Comparison of ENCODE assay signal across 25 cellular contexts in genomic region chr9:127053908-127054307, GRCh38.
DNase-seq lines count a peak whose midpoint lies in the region; ATAC-seq and TF ChIP-seq lines count a peak whose summit lies in the region.
"Had no signal": no experiment of that assay in that cellular context is flagged by ENCODE, and none has a peak within 500 bp of the region (broad histone marks: within the 10 kb centered on the region; RNA-seq: fewer than 3 reads in every experiment).

No MANE protein-coding gene starts in this region.

- H3K27me3 ChIP-seq in hepatocyte: no peaks in the 10 kb centered on the region
- no peaks in the 10 kb centered on the region for H3K27me3 ChIP-seq in psoas muscle (ENCODE audit: insufficient read depth in 3 of 3, low read length in 2 of 3)
- H3K27me3 ChIP-seq in tibial artery: no peaks in the 10 kb centered on the region
- H3K27me3 ChIP-seq: BLaER1 treated with 17β-estradiol and CSF1 and Interleukin-3, amounts not matched to agents 10 nM and 100 nM; pancreas had no signal

- peak in 1 of 61 donors; percentile 34 for DNase-seq in caudate nucleus (lab: John Stamatoyannopoulos, UW)
- DNase-seq in hepatocyte (ENCODE audit: low spot score): no peak
- no peak for DNase-seq in psoas muscle
- DNase-seq in tibial artery: peak; percentile 46 to 65
- no peak for DNase-seq in foreskin fibroblast
- DNase-seq in foreskin melanocyte: no peak
- DNase-seq: ACHN; activated T-cell treated with anti-CD3 and anti-CD28 coated beads, Interleukin-2, amount 50 U/mL, for 1 hour; Caco-2; DMS79 treated with DMSO at 0.1 percent for 48 hours; GM23248; HFFc6; hippocampal formation; naive thymus-derived CD4-positive, alpha-beta T cell; NCI-H1694 treated with DMSO at 0.1 percent for 48 hours; NCI-H226; NCI-H748 treated with DMSO at 0.1 percent for 48 hours; pancreas; stimulated activated CD4-positive, alpha-beta T cell treated with anti-CD3 and anti-CD28 coated beads, Interleukin-1b, Interleukin-23, amount 100 ng/mL, for 48 hours; SW 1271 had no signal

- 94% methylated on average over 6 of the region's 6 CpGs for WGBS in hepatocyte (ENCODE audit: low lambda C conversion rate, missing lambda C conversion rate)
- 43 to 47% (median 44%) methylated on average over 6 of the region's 6 CpGs for WGBS in psoas muscle, 3 donors

- H3K27ac ChIP-seq in caudate nucleus (ENCODE audit: low read depth, low read length) (peak overlapping the region; percentile 67), hepatocyte (peak overlapping the region; percentile 21), psoas muscle (peak overlapping the region; percentile 44), tibial artery (peak overlapping the region; percentile 68 to 70)
- H3K27ac ChIP-seq: BLaER1 treated with 17β-estradiol and CSF1 and Interleukin-3, amounts not matched to agents 10 nM and 100 nM; GM23248 had no signal

- H3K9me3 ChIP-seq in hepatocyte (ENCODE audit: low read depth) (no peaks in the 10 kb centered on the region), psoas muscle (no peaks in the 10 kb centered on the region), tibial artery (no peaks in the 10 kb centered on the region)
- H3K9me3 ChIP-seq: BLaER1 treated with 17β-estradiol and CSF1 and Interleukin-3, amounts not matched to agents 10 nM and 100 nM; Caco-2; pancreas had no signal

- no peaks in the 10 kb centered on the region for H3K79me2 ChIP-seq in hepatocyte

- H3K36me3 ChIP-seq in hepatocyte (replicated peaks; ENCODE audit: insufficient read depth, low read depth) (no peaks in the 10 kb centered on the region), psoas muscle (ENCODE audit: insufficient read depth in 1 of 2, low read depth in 1 of 2) (no peaks in the 10 kb centered on the region), tibial artery (no peaks in the 10 kb centered on the region)

- no peaks in the 10 kb centered on the region for H3K9me2 ChIP-seq in hepatocyte (replicated peaks; ENCODE audit: insufficient read depth)

- H2AFZ ChIP-seq in hepatocyte: no peak overlapping the region
- H2AFZ ChIP-seq: GM23248 had no signal

- peaks cover 6% of the 10 kb centered on the region for H3K4me1 ChIP-seq in hepatocyte (ENCODE audit: insufficient read depth)
- H3K4me1 ChIP-seq in psoas muscle: peaks cover 43% of the 10 kb centered on the region
- H3K4me1 ChIP-seq in tibial artery: peaks cover 0 to 30% (median 14%) of the 10 kb centered on the region in 4 donors
- H3K4me1 ChIP-seq: pancreas had no signal

- no peak for ATAC-seq in psoas muscle
- ATAC-seq in HG02973 (IDR thresholded peaks at IDR 0.05; ENCODE audit: unreplicated experiment): no peak
- no peak for ATAC-seq in GM18873 (IDR thresholded peaks at IDR 0.05; ENCODE audit: low FRiP score, unreplicated experiment)
- ATAC-seq: GM12878; naive thymus-derived CD4-positive, alpha-beta T cell; pancreas had no signal

- intact Hi-C loops in psoas muscle (cut with DNase I): no loop called here
- intact Hi-C loops in tibial artery (cut with DNase I; ENCODE audit: low total_unique reads): no loop called here

- H3K4me3 ChIP-seq in hepatocyte (no peak overlapping the region), psoas muscle (no peak overlapping the region), tibial artery (no peak overlapping the region), foreskin fibroblast (ENCODE audit: low read depth in 1 of 2, low read length in 2 of 2) (no peak overlapping the region)
- H3K4me3 ChIP-seq: BLaER1 treated with 17β-estradiol and CSF1 and Interleukin-3, amounts not matched to agents 10 nM and 100 nM; GM12878; GM23248; lung; pancreas had no signal

- TF ChIP-seq CTCF in hepatocyte (IDR thresholded peaks at IDR 0.05; ENCODE audit: poor library complexity) (no peak), psoas muscle (IDR thresholded peaks at IDR 0.05) (no peak), tibial artery (IDR thresholded peaks at IDR 0.05) (no peak), foreskin fibroblast (IDR thresholded peaks at IDR 0.05; ENCODE audit: low read depth, low read length) (no peak)

- no peaks in the 10 kb centered on the region for H4K20me1 ChIP-seq in hepatocyte (ENCODE audit: insufficient read depth, poor library complexity, severe bottlenecking)
- H4K20me1 ChIP-seq: BLaER1 treated with 17β-estradiol and CSF1 and Interleukin-3, amounts not matched to agents 10 nM and 100 nM had no signal

- no peak overlapping the region for H3K4me2 ChIP-seq in hepatocyte
- H3K4me2 ChIP-seq: BLaER1 treated with 17β-estradiol and CSF1 and Interleukin-3, amounts not matched to agents 10 nM and 100 nM had no signal

Comparison
In these comparisons a context has a peak if more than half of its experiments do, and no peak if none do; other contexts are left out.
1. DNase-seq: peak in tibial artery (2 of 2); none in hepatocyte (single experiment), psoas muscle (0 of 2), foreskin fibroblast (0 of 2) and foreskin melanocyte (single experiment).
2. Peak in every context shown above with its lines, with median percentiles within 50 percentile points of each other: H3K27ac ChIP-seq.